ENCODE assay signal across 8 cellular contexts in genomic region chr2:18560797-18561085, GRCh38. TPM values are rescaled to one million over a fixed set of nuclear protein-coding genes. Genes with fewer than 3 reads are reported as not detected.
DNase-seq lines count a peak whose midpoint lies in the region; ATAC-seq lines count a peak whose summit lies in the region.

No MANE protein-coding gene starts in this region.

- H3K36me3 Mint-ChIP-seq in activated naive CD4-positive, alpha-beta T cell treated with anti-CD3 and anti-CD28 coated beads, Interleukin-2, amount 50 U/mL, for 24 hours = peaks cover 21% of the 10 kb centered on the region

- intact Hi-C loops in right cardiac atrium (cut with DNase I) = no loop called here

- H3K27ac Mint-ChIP-seq in activated naive CD4-positive, alpha-beta T cell treated with anti-CD3 and anti-CD28 coated beads, Interleukin-2, amount 50 U/mL, for 24 hours = peak overlapping the region; percentile 90

- H3K27me3 ChIP-seq in right cardiac atrium (ENCODE audit: control insufficient read depth, insufficient read depth) = no peaks in the 10 kb centered on the region
- H3K27me3 ChIP-seq in stomach smooth muscle (ENCODE audit: control insufficient read depth in 1 of 2, insufficient read depth in 2 of 2, low read length in 2 of 2) = no peaks in the 10 kb centered on the region

- H3K27ac ChIP-seq in SK-N-MC = no peak overlapping the region
- H3K27ac ChIP-seq in right cardiac atrium (ENCODE audit: low read length) = peak overlapping the region; percentile 96
- peak overlapping the region; percentile 87 for H3K27ac ChIP-seq in stomach smooth muscle (ENCODE audit: low read length)

- no peaks in the 10 kb centered on the region for H3K9me3 ChIP-seq in SK-N-MC (ENCODE audit: low read depth, low read length)
- no peaks in the 10 kb centered on the region for H3K9me3 ChIP-seq in right cardiac atrium (ENCODE audit: control insufficient read depth, low read length)
- no peaks in the 10 kb centered on the region for H3K9me3 ChIP-seq in stomach smooth muscle (ENCODE audit: control insufficient read depth in 2 of 2, low read length in 2 of 2)

- WGBS in right cardiac atrium = under 1% methylated on average over 3 of the region's 3 CpGs

- DNase-seq in activated naive CD4-positive, alpha-beta T cell treated with Interleukin-2 at 50 U/mL for 16 hours = no peak
- DNase-seq in SK-N-MC (ENCODE audit: low read depth, low spot score) (no peak), right cardiac atrium (no peak), DMS153 (lab: John Stamatoyannopoulos, UW) (no peak), medulla oblongata (ENCODE audit: extremely low spot score) (no peak), HK-2 (ENCODE audit: unreplicated experiment) (no peak)

- H3K9me3 Mint-ChIP-seq in activated naive CD4-positive, alpha-beta T cell treated with anti-CD3 and anti-CD28 coated beads, Interleukin-2, amount 50 U/mL, for 24 hours = peaks cover 6% of the 10 kb centered on the region

- H3K9ac ChIP-seq in SK-N-MC (ENCODE audit: insufficient read length) (peak overlapping the region; percentile 86), stomach smooth muscle (ENCODE audit: low read length in 2 of 2) (peak overlapping the region; percentile 84 to 87)

- peaks cover 45% of the 10 kb centered on the region for H3K4me1 Mint-ChIP-seq in activated naive CD4-positive, alpha-beta T cell treated with anti-CD3 and anti-CD28 coated beads, Interleukin-2, amount 50 U/mL, for 24 hours

- H3K36me3 ChIP-seq in SK-N-MC (ENCODE audit: insufficient read depth, low read length) (peaks cover under 1% of the 10 kb centered on the region; the same call in 1 of the 2 replicates), stomach smooth muscle (ENCODE audit: control insufficient read depth in 2 of 2, insufficient read depth in 2 of 2, low read length in 2 of 2) (no peaks in the 10 kb centered on the region)

- peaks cover 6% of the 10 kb centered on the region for H3K4me1 ChIP-seq in right cardiac atrium (ENCODE audit: control insufficient read depth, insufficient read depth, low read length)
- H3K4me1 ChIP-seq in stomach smooth muscle (ENCODE audit: control insufficient read depth, insufficient read depth, low read length) = peaks cover 19% of the 10 kb centered on the region

- peak overlapping the region; percentile 96 for H3K4me3 ChIP-seq in SK-N-MC
- peak overlapping the region; percentile 87 for H3K4me3 ChIP-seq in right cardiac atrium (ENCODE audit: low read length)
- H3K4me3 ChIP-seq in stomach smooth muscle (ENCODE audit: low read length in 2 of 2) = peak overlapping the region; percentile 81 to 83

- no peaks in the 10 kb centered on the region for H3K27me3 Mint-ChIP-seq in activated naive CD4-positive, alpha-beta T cell treated with anti-CD3 and anti-CD28 coated beads, Interleukin-2, amount 50 U/mL, for 24 hours

- no peak for ATAC-seq in right cardiac atrium

- H3K4me3 Mint-ChIP-seq in activated naive CD4-positive, alpha-beta T cell treated with anti-CD3 and anti-CD28 coated beads, Interleukin-2, amount 50 U/mL, for 24 hours = peak overlapping the region; percentile 91

RNA-seq across cellular contexts. Expression of gene RDH14, which starts 0.3 kb away (rescaled TPM):
- total RNA-seq in right cardiac atrium = 10 to 100 TPM; 45.3 to 55.6 (median 47.9) TPM
- 53.9 TPM for polyA plus RNA-seq in right cardiac atrium

RNA-seq across cellular contexts. Expression of gene NT5C1B, which starts 28.6 kb away (rescaled TPM):
- total RNA-seq in right cardiac atrium = not detected
- not detected for polyA plus RNA-seq in right cardiac atrium
